Comparison of ENCODE assay signal across 18 cellular contexts in genomic region chr14:101934751-101935150, GRCh38. TPM values are rescaled to one million over a fixed set of nuclear protein-coding genes. Genes with fewer than 3 reads are reported as not detected.
DNase-seq lines count a peak whose midpoint lies in the region; ATAC-seq, FAIRE-seq and TF ChIP-seq lines count a peak whose summit lies in the region.
"Had no signal": no experiment of that assay in that cellular context is flagged by ENCODE, and none has a peak within 500 bp of the region (broad histone marks: within the 10 kb centered on the region; RNA-seq: fewer than 3 reads in every experiment).

No MANE protein-coding gene starts in this region.

- peak overlapping the region; percentile 72 for H3K27ac Mint-ChIP-seq in activated T-cell treated with anti-CD3 and anti-CD28 coated beads, Interleukin-2, amount 50 U/mL, for 72 hours

- H3K36me3 Mint-ChIP-seq in activated T-cell treated with anti-CD3 and anti-CD28 coated beads, Interleukin-2, amount 50 U/mL, for 72 hours (ENCODE audit: insufficient read depth in 2 of 2): no peaks in the 10 kb centered on the region
- H3K36me3 Mint-ChIP-seq: CD4-positive, alpha-beta memory T cell had no signal

- no peak overlapping the region for H3K27ac ChIP-seq in kidney (ENCODE audit: low read depth in 2 of 2, low read length in 2 of 2)
- H3K27ac ChIP-seq: 22Rv1, A549, C4-2B, GM23248 had no signal

- H3K9me3 ChIP-seq in kidney (ENCODE audit: control insufficient read depth in 1 of 2, low read length in 2 of 2): no peaks in the 10 kb centered on the region
- H3K9me3 ChIP-seq: A549 had no signal

- no peaks in the 10 kb centered on the region for H3K9me3 Mint-ChIP-seq in activated T-cell treated with anti-CD3 and anti-CD28 coated beads, Interleukin-2, amount 50 U/mL, for 72 hours
- H3K9me3 Mint-ChIP-seq: CD4-positive, alpha-beta memory T cell had no signal

- no peak overlapping the region for H3K9ac ChIP-seq in kidney (ENCODE audit: low read length in 2 of 2)
- H3K9ac ChIP-seq: GM23248 had no signal

- peak in 1 of 2 donors; percentile 7 for ATAC-seq in activated T-cell treated with anti-CD3 and anti-CD28 coated beads, Interleukin-2, amount 50 U/mL, for 72 hours (replicated peaks in 1 of 2)
- ATAC-seq in sciatic nerve: no peak
- ATAC-seq: A549 had no signal

- H3K4me3 Mint-ChIP-seq in activated T-cell treated with anti-CD3 and anti-CD28 coated beads, Interleukin-2, amount 50 U/mL, for 72 hours: no peak overlapping the region
- H3K4me3 Mint-ChIP-seq: CD4-positive, alpha-beta memory T cell had no signal

- no peak for DNase-seq in activated T-cell treated with anti-CD3 and anti-CD28 coated beads, Interleukin-2, amount 50 U/mL, for 72 hours
- DNase-seq in activated T-cell treated with anti-CD3 and anti-CD28 coated beads, Interleukin-2, amount 50 U/mL, for 1 hour: no peak
- DNase-seq in CD1c-positive myeloid dendritic cell (ENCODE audit: extremely low spot score) (peak; percentile 37), kidney (peak; percentile 35), sciatic nerve (ENCODE audit: low spot score) (peak; percentile 42), NCI-H146 (lab: John Stamatoyannopoulos, UW) (no peak), NCI-H2196 (lab: John Stamatoyannopoulos, UW; ENCODE audit: unreplicated experiment) (no peak), GM12891 (ENCODE audit: insufficient read length, low spot score) (no peak)
- DNase-seq: AML-193; Calu3; CD4-positive, alpha-beta memory T cell; DMS79 treated with DMSO at 0.1 percent for 48 hours; GF-D8; GM23248; HCEC 1CT had no signal

- H3K27me3 Mint-ChIP-seq in activated T-cell treated with anti-CD3 and anti-CD28 coated beads, Interleukin-2, amount 50 U/mL, for 72 hours (ENCODE audit: low read depth): peaks cover 10% of the 10 kb centered on the region

- TF ChIP-seq CTCF in kidney (IDR thresholded peaks at IDR 0.05; ENCODE audit: borderline replicate concordance, extremely low read depth, insufficient read depth): no peak

- H3K4me3 ChIP-seq in kidney (ENCODE audit: low read length in 2 of 2): no peak overlapping the region
- H3K4me3 ChIP-seq: A549, GM23248 had no signal

- TF ChIP-seq POLR2A in GM12891 (IDR thresholded peaks at IDR 0.05; ENCODE audit: low read depth, low read length): no peak

- intact Hi-C loops in kidney (cut with DNase I): no loop called here
- intact Hi-C loops in sciatic nerve (cut with DNase I): no loop called here

- H3K36me3 ChIP-seq in kidney (ENCODE audit: control insufficient read depth in 1 of 2, insufficient read depth in 2 of 2, low read length in 2 of 2): no peaks in the 10 kb centered on the region

- H3K4me1 ChIP-seq in kidney (ENCODE audit: control insufficient read depth in 1 of 2, insufficient read depth in 1 of 2, low read depth in 1 of 2, low read length in 2 of 2): no peaks in the 10 kb centered on the region
- H3K4me1 ChIP-seq: A549 had no signal

- FAIRE-seq in kidney (lab: Jason Lieb, UNC) (no peak), GM12891 (lab: Jason Lieb, UNC) (no peak)
- FAIRE-seq: A549 had no signal

- peaks cover 8% of the 10 kb centered on the region for H3K4me1 Mint-ChIP-seq in activated T-cell treated with anti-CD3 and anti-CD28 coated beads, Interleukin-2, amount 50 U/mL, for 72 hours (ENCODE audit: low read depth)

TF ChIP-seq in GM12891, 5 proteins besides CTCF, POLR2A, EP300 and RAD21:
- TF ChIP-seq SPI1 (IDR thresholded peaks at IDR 0.05; ENCODE audit: low read depth, low read length): no peak
- TF ChIP-seq PAX5 (IDR thresholded peaks at IDR 0.05; ENCODE audit: insufficient read depth, low read length, severe bottlenecking): no peak
- TF ChIP-seq POU2F2 (IDR thresholded peaks at IDR 0.05; ENCODE audit: low read depth, low read length): no peak
- TF ChIP-seq TAF1 (IDR thresholded peaks at IDR 0.05; ENCODE audit: low read depth, low read length): no peak
- no peak for TF ChIP-seq POLR2AphosphoS5 (IDR thresholded peaks at IDR 0.05; ENCODE audit: low read depth, low read length)

RNA-seq across cellular contexts. Expression of gene DYNC1H1, which starts 29.6 kb away (rescaled TPM):
- 100 to 1,000 TPM; 300 to 335 TPM for total RNA-seq in activated T-cell treated with anti-CD3 and anti-CD28 coated beads, Interleukin-2, amount 50 U/mL, for 72 hours
- total RNA-seq in kidney (390 TPM), sciatic nerve (496 TPM)
- polyA plus RNA-seq in kidney (ENCODE audit: insufficient read depth, low read depth, low replicate concordance): 132 TPM
- 67.4 TPM for polyA plus RNA-seq in GM12891 (2012; ENCODE audit: low read depth, missing spikeins)

Comparison
In these comparisons a context has a peak if more than half of its experiments do, and no peak if none do; other contexts are left out.
1. DNase-seq: peak in CD1c-positive myeloid dendritic cell (single experiment), kidney (single experiment) and sciatic nerve (single experiment); none in activated T-cell treated with anti-CD3 and anti-CD28 coated beads, Interleukin-2, amount 50 U/mL, for 72 hours (0 of 2), activated T-cell treated with anti-CD3 and anti-CD28 coated beads, Interleukin-2, amount 50 U/mL, for 1 hour (single experiment), NCI-H146 (single experiment), NCI-H2196 (single experiment) and GM12891 (single experiment).